25 cellular contexts compared by ENCODE assay signal in genomic region chr22:27253108-27253507, GRCh38.
DNase-seq lines count a peak whose midpoint lies in the region; ATAC-seq, FAIRE-seq and TF ChIP-seq lines count a peak whose summit lies in the region.
"Had no signal": no experiment of that assay in that cellular context is flagged by ENCODE, and none has a peak within 500 bp of the region (broad histone marks: within the 10 kb centered on the region; RNA-seq: fewer than 3 reads in every experiment).

No MANE protein-coding gene starts in this region.

- H3K4me1 ChIP-seq in A549 = peaks cover 12% of the 10 kb centered on the region
- H3K4me1 ChIP-seq in smooth muscle cell (ENCODE audit: low read depth) = no peaks in the 10 kb centered on the region
- H3K4me1 ChIP-seq: HAP-1 had no signal

- ATAC-seq in A549 (no peak), Right ventricle myocardium inferior (no peak)

- FAIRE-seq in A549 (lab: Jason Lieb, UNC) = no peak
- FAIRE-seq: A204.1, D721Med, GM12891, GM18507, H54 had no signal

- peaks cover 22% of the 10 kb centered on the region for H3K9me3 Mint-ChIP-seq in nephron

- no peak for DNase-seq in A549 (ENCODE audit: low read depth in 1 of 2, low spot score in 1 of 2)
- DNase-seq in smooth muscle cell (lab: John Stamatoyannopoulos, UW; ENCODE audit: unreplicated experiment) = no peak
- no peak for DNase-seq in Right ventricle myocardium inferior (ENCODE audit: missing footprints)
- no peak for DNase-seq in D341Med (ENCODE audit: low spot score)
- no peak for DNase-seq in kidney glomerular epithelial cell (lab: John Stamatoyannopoulos, UW)
- DNase-seq: ACHN; AML-193; BE2C; C1 segment of cervical spinal cord; CD4-positive, alpha-beta memory T cell; COR-L47; DMS 273 treated with DMSO at 0.1 percent for 48 hours; DMS79; EL; GDM1; GOT3; HFFc6 had no signal

- H3K4me2 ChIP-seq in A549 (peak overlapping the region; percentile 55), smooth muscle cell (no peak overlapping the region)

- H3K27me3 Mint-ChIP-seq in nephron (ENCODE audit: low read depth) = peaks cover 3% of the 10 kb centered on the region
- H3K27me3 Mint-ChIP-seq: CD4-positive, alpha-beta memory T cell had no signal

- POLR2A ChIA-PET in A549 (lab: Yijun Ruan, JAX) = no interaction called here

- no peak overlapping the region for H3K4me3 Mint-ChIP-seq in nephron
- H3K4me3 Mint-ChIP-seq: CD4-positive, alpha-beta memory T cell; HFFc6 had no signal

- CTCF ChIA-PET in A549 (lab: Yijun Ruan, JAX) = interaction anchor here (1.2 kb wide), 1 partner anchor 153 kb away, joined by 3 read pairs; no protein-coding TSS in a partner anchor

- H3K36me3 Mint-ChIP-seq in nephron (ENCODE audit: low read depth) = peaks cover 7% of the 10 kb centered on the region
- H3K36me3 Mint-ChIP-seq: CD4-positive, alpha-beta memory T cell had no signal

- H3K9me3 ChIP-seq in A549 = peaks cover 39% of the 10 kb centered on the region
- peaks cover 3% of the 10 kb centered on the region for H3K9me3 ChIP-seq in smooth muscle cell (replicated peaks; ENCODE audit: low read depth)

- TF ChIP-seq CTCF in A549 (IDR thresholded peaks at IDR 0.05) = no peak
- TF ChIP-seq CTCF in nephron (IDR thresholded peaks at IDR 0.05; ENCODE audit: unreplicated experiment in 3 of 3) = no peak
- TF ChIP-seq CTCF in smooth muscle cell (IDR thresholded peaks at IDR 0.05; ENCODE audit: borderline replicate concordance, insufficient read depth, poor library complexity, severe bottlenecking) = no peak

- 86% methylated on average over 3 of the region's 3 CpGs for WGBS in A549 (ENCODE audit: missing lambda C conversion rate)
- 85% methylated on average over 3 of the region's 3 CpGs for WGBS in smooth muscle cell (ENCODE audit: low lambda C conversion rate)

- no peak overlapping the region for H3K4me3 ChIP-seq in A549
- no peak overlapping the region for H3K4me3 ChIP-seq in smooth muscle cell
- H3K4me3 ChIP-seq: HAP-1 had no signal

- peak overlapping the region; percentile 77 to 88 for H3K27ac ChIP-seq in A549
- H3K27ac ChIP-seq in smooth muscle cell (ENCODE audit: low read depth) = peak overlapping the region; percentile 53
- H3K27ac ChIP-seq: 22Rv1 had no signal

- TF ChIP-seq RAD21 in A549 (conservative IDR thresholded peaks at IDR 0.05 in 1 of 2, IDR thresholded peaks at IDR 0.05 in 1 of 2) = no peak

- H3K27ac Mint-ChIP-seq in nephron = peak overlapping the region in 2 of 3 experiments; percentile 95 to 97
- H3K27ac Mint-ChIP-seq: CD4-positive, alpha-beta memory T cell; HFFc6 had no signal

- H3K36me3 ChIP-seq in smooth muscle cell (ENCODE audit: low read depth) = no peaks in the 10 kb centered on the region
- H3K36me3 ChIP-seq: BE2C, HAP-1 had no signal

- peaks cover 48% of the 10 kb centered on the region for H3K4me1 Mint-ChIP-seq in nephron
- H3K4me1 Mint-ChIP-seq: CD4-positive, alpha-beta memory T cell had no signal

- intact Hi-C loops in Right ventricle myocardium inferior (cut with DNase I) = no loop called here

- TF ChIP-seq EP300 in A549 (IDR thresholded peaks at IDR 0.05) = no peak

- H3F3A ChIP-seq in smooth muscle cell (ENCODE audit: low read depth) = no peaks in the 10 kb centered on the region

- H4K20me1 ChIP-seq in smooth muscle cell (ENCODE audit: low read depth) = no peaks in the 10 kb centered on the region

- no peaks in the 10 kb centered on the region for H3K79me2 ChIP-seq in smooth muscle cell (ENCODE audit: low read depth)

- H3K9ac ChIP-seq in smooth muscle cell (ENCODE audit: low read depth) = no peak overlapping the region

- no peak overlapping the region for H2AFZ ChIP-seq in smooth muscle cell (ENCODE audit: low read depth)

- TF ChIP-seq POLR2A in A549 (IDR thresholded peaks at IDR 0.05; ENCODE audit: low read length) = no peak

- no peaks in the 10 kb centered on the region for H3K27me3 ChIP-seq in smooth muscle cell (ENCODE audit: low read depth)
- H3K27me3 ChIP-seq: BE2C had no signal

TF ChIP-seq in A549, 52 proteins besides CTCF, POLR2A, EP300 and RAD21:
- TF ChIP-seq EHMT2 (IDR thresholded peaks at IDR 0.05; ENCODE audit: low read depth) = no peak
- no peak for TF ChIP-seq HDAC2 (IDR thresholded peaks at IDR 0.05)
- no peak for TF ChIP-seq POLR2AphosphoS2 (conservative IDR thresholded peaks at IDR 0.05; ENCODE audit: low read length)
- TF ChIP-seq TFCP2L1 (CRISPR knock-in tag; IDR thresholded peaks at IDR 0.05) = no peak
- TF ChIP-seq PHF8 (IDR thresholded peaks at IDR 0.05; ENCODE audit: borderline replicate concordance, low read depth) = no peak
- no peak for TF ChIP-seq NR3C1 (IDR thresholded peaks at IDR 0.05)
- TF ChIP-seq HES2 (IDR thresholded peaks at IDR 0.05) = no peak
- TF ChIP-seq JUN (IDR thresholded peaks at IDR 0.05) = no peak
